27 cellular contexts compared by ENCODE assay signal in genomic region chr9:36971935-36972488, GRCh38.
"Had no signal": no experiment of that assay in that cellular context is flagged by ENCODE, and none has a peak within 500 bp of the region (broad histone marks: within the 10 kb centered on the region; RNA-seq: fewer than 3 reads in every experiment).

No MANE protein-coding gene starts in this region.

- DNase-seq: activated CD4-positive, alpha-beta T cell treated with anti-CD3 and anti-CD28 coated beads for 48 hours; activated CD4-positive, alpha-beta T cell treated with anti-CD3 and anti-CD28 coated beads, Interleukin-2, amount 50 U/mL, for 48 hours; activated CD8-positive, alpha-beta memory T cell treated with anti-CD3 and anti-CD28 coated beads for 24 hours; activated effector memory CD4-positive, alpha-beta T cell treated with Interleukin-2 at 50 U/mL for 16 hours; activated naive CD4-positive, alpha-beta T cell treated with Interleukin-2 at 50 U/mL for 16 hours; anterior cingulate cortex; effector CD4-positive, alpha-beta T cell; esophagus squamous epithelium; foreskin melanocyte; heart right ventricle; left lung; lower lobe of right lung; mesendoderm; mucosa of descending colon; spleen; stimulated activated naive CD8-positive, alpha-beta T cell treated with anti-CD3 and anti-CD28 coated beads, Interleukin-15, Interleukin-2, amounts not matched to agents 100 U/mL and 50 U/mL, for 24 hours; testis; trophoblast cell had no signal

- H3K9me3 ChIP-seq: esophagus squamous epithelium, heart right ventricle, left lung, lower lobe of right lung, mucosa of descending colon, right atrium auricular region, spleen, testis had no signal

- H3K4me3 ChIP-seq: esophagus squamous epithelium, heart right ventricle, left lung, lower lobe of right lung, mucosa of descending colon, right atrium auricular region, spleen, testis had no signal

- H3K36me3 Mint-ChIP-seq: activated naive CD8-positive, alpha-beta T cell had no signal

- ATAC-seq: heart right ventricle; left lung; lower lobe of right lung; mucosa of descending colon; stimulated activated naive CD8-positive, alpha-beta T cell treated with anti-CD3 and anti-CD28 coated beads, Interleukin-15, Interleukin-2, amounts not matched to agents 100 U/mL and 50 U/mL, for 24 hours had no signal

- FAIRE-seq: bronchial epithelial cell, endometrium had no signal

- H3K9me3 Mint-ChIP-seq: central memory CD8-positive, alpha-beta T cell; dendritic cell treated with granulocyte-macrophage colony-stimulating factor and Interleukin-4, amounts not matched to agents 40 ng/mL and 50 ng/mL, for 4 days; nephron had no signal

- H3K36me3 ChIP-seq: esophagus squamous epithelium, heart right ventricle, left lung, lower lobe of right lung, right atrium auricular region had no signal

- H3K27ac Mint-ChIP-seq: activated naive CD8-positive, alpha-beta T cell; dendritic cell treated with granulocyte-macrophage colony-stimulating factor and Interleukin-4, amounts not matched to agents 40 ng/mL and 50 ng/mL, for 4 days; nephron; progenitor cell of endocrine pancreas had no signal

- H3K27me3 ChIP-seq: left lung, right atrium auricular region, testis had no signal

- H3K27ac ChIP-seq: epithelial cell of prostate, esophagus squamous epithelium, heart right ventricle, left lung, lower lobe of right lung, right atrium auricular region, spleen, testis had no signal

- H3K4me1 Mint-ChIP-seq: central memory CD8-positive, alpha-beta T cell; nephron had no signal

- H3K4me3 Mint-ChIP-seq: activated naive CD8-positive, alpha-beta T cell; central memory CD8-positive, alpha-beta T cell; dendritic cell treated with granulocyte-macrophage colony-stimulating factor and Interleukin-4, amounts not matched to agents 40 ng/mL and 50 ng/mL, for 4 days; nephron had no signal

- H3K4me1 ChIP-seq: heart right ventricle, left lung, lower lobe of right lung, right atrium auricular region, testis had no signal
